In genomic region chr6:117602899-117603588, GRCh38 we compare ENCODE assay signal across 8 cellular contexts. TPM values are rescaled to one million over a fixed set of nuclear protein-coding genes. Genes with fewer than 3 reads are reported as not detected.
DNase-seq lines count a peak whose midpoint lies in the region; ATAC-seq and TF ChIP-seq lines count a peak whose summit lies in the region.

No MANE protein-coding gene starts in this region.

- H3K4me1 ChIP-seq in right cardiac atrium (ENCODE audit: control insufficient read depth, insufficient read depth, low read length): no peaks in the 10 kb centered on the region
- peaks cover 19% of the 10 kb centered on the region for H3K4me1 ChIP-seq in smooth muscle cell (ENCODE audit: low read depth)

- peaks cover 42% of the 10 kb centered on the region for H3K79me2 ChIP-seq in smooth muscle cell (ENCODE audit: low read depth)

- ATAC-seq in right cardiac atrium: no peak
- no peak for ATAC-seq in GM19463 (IDR thresholded peaks at IDR 0.05; ENCODE audit: unreplicated experiment)

- peaks cover 25% of the 10 kb centered on the region for H4K20me1 ChIP-seq in smooth muscle cell (ENCODE audit: low read depth)

- H3K36me3 ChIP-seq in H7 (replicated peaks; ENCODE audit: control insufficient read depth, insufficient read depth, low read length) (no peaks in the 10 kb centered on the region; the same call in 1 of the 2 replicates), smooth muscle cell (ENCODE audit: low read depth) (no peaks in the 10 kb centered on the region)

- H3K27me3 ChIP-seq in H7 (ENCODE audit: control insufficient read depth, insufficient read depth, low read length) (no peaks in the 10 kb centered on the region), right cardiac atrium (ENCODE audit: control insufficient read depth, insufficient read depth) (no peaks in the 10 kb centered on the region), smooth muscle cell (ENCODE audit: low read depth) (no peaks in the 10 kb centered on the region)

- peak overlapping the region; percentile 95 for H2AFZ ChIP-seq in smooth muscle cell (ENCODE audit: low read depth)

- H3K9me3 ChIP-seq in right cardiac atrium (ENCODE audit: control insufficient read depth, low read length): no peaks in the 10 kb centered on the region
- no peaks in the 10 kb centered on the region for H3K9me3 ChIP-seq in smooth muscle cell (replicated peaks; ENCODE audit: low read depth)

- H3K4me3 ChIP-seq in H7 (ENCODE audit: insufficient read depth, low read depth, low read length): peak overlapping the region; percentile 76
- H3K4me3 ChIP-seq in WI38 (ENCODE audit: low read depth, low read length): peak overlapping the region; percentile 81
- peak overlapping the region; percentile 67 for H3K4me3 ChIP-seq in right cardiac atrium (ENCODE audit: low read length)
- peak overlapping the region; percentile 89 for H3K4me3 ChIP-seq in smooth muscle cell

- intact Hi-C loops in right cardiac atrium (cut with DNase I): no loop called here

- TF ChIP-seq CTCF in WI38 (IDR thresholded peaks at IDR 0.05; ENCODE audit: low read depth, low read length): no peak
- no peak for TF ChIP-seq CTCF in smooth muscle cell (IDR thresholded peaks at IDR 0.05; ENCODE audit: borderline replicate concordance, insufficient read depth, poor library complexity, severe bottlenecking)

- DNase-seq in H7: no peak
- DNase-seq in right cardiac atrium: no peak
- DNase-seq in smooth muscle cell (lab: John Stamatoyannopoulos, UW; ENCODE audit: unreplicated experiment): no peak
- DNase-seq in NCI-H1930 (lab: John Stamatoyannopoulos, UW): no peak
- DNase-seq in NCI-H774 (lab: John Stamatoyannopoulos, UW): no peak
- DNase-seq in cerebellum (ENCODE audit: low spot score): no peak

- peak overlapping the region; percentile 63 for H3K9ac ChIP-seq in smooth muscle cell (ENCODE audit: low read depth)

- no peaks in the 10 kb centered on the region for H3F3A ChIP-seq in smooth muscle cell (ENCODE audit: low read depth)

- peak overlapping the region; percentile 95 for H3K4me2 ChIP-seq in smooth muscle cell

- WGBS in right cardiac atrium: 54% methylated on average over 12 of the region's 12 CpGs
- WGBS in smooth muscle cell (ENCODE audit: low lambda C conversion rate): 59% methylated on average over 12 of the region's 12 CpGs

- peak overlapping the region; percentile 97 for H3K27ac ChIP-seq in right cardiac atrium (ENCODE audit: low read length)
- peak overlapping the region; percentile 87 for H3K27ac ChIP-seq in smooth muscle cell (ENCODE audit: low read depth)

RNA-seq across cellular contexts. Expression of gene GOPC, which starts 0.7 kb away (rescaled TPM):
- 17.0 and 19.6 TPM in 2 replicates for total RNA-seq in H7 (2014; rRNA removed; shearing (Covaris generic))
- total RNA-seq in right cardiac atrium (10 to 100 TPM; 23.4 to 28.9 (median 26.0) TPM), smooth muscle cell (73.7 and 77.6 TPM in 2 replicates), cerebellum (43.4 TPM)
- polyA plus RNA-seq in right cardiac atrium (17.2 TPM), smooth muscle cell (26.5 and 38.3 TPM in 2 replicates)
